Comparison of ENCODE assay signal across 1 cellular context in genomic region chr10:99619851-99620712, GRCh38.
TF ChIP-seq lines count a peak whose summit lies in the region.

Gene SLC25A28, minus strand, starts transcription at chr10:99620439. Its CDS starts 104 bp downstream, at chr10:99620335.

TF ChIP-seq in K562, 482 proteins besides CTCF, POLR2A, EP300 and RAD21 (continued from another document):
- TF ChIP-seq, protein P1, sequence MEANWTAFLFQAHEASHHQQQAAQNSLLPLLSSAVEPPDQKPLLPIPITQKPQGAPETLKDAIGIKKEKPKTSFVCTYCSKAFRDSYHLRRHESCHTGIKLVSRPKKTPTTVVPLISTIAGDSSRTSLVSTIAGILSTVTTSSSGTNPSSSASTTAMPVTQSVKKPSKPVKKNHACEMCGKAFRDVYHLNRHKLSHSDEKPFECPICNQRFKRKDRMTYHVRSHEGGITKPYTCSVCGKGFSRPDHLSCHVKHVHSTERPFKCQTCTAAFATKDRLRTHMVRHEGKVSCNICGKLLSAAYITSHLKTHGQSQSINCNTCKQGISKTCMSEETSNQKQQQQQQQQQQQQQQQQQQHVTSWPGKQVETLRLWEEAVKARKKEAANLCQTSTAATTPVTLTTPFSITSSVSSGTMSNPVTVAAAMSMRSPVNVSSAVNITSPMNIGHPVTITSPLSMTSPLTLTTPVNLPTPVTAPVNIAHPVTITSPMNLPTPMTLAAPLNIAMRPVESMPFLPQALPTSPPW (CRISPR knock-in tag; IDR thresholded peaks at IDR 0.05): peak; percentile 60
- peak; percentile 78 for TF ChIP-seq NFYB (IDR thresholded peaks at IDR 0.05; ENCODE audit: extremely low read depth, insufficient read length)
- TF ChIP-seq MEIS2 (IDR thresholded peaks at IDR 0.05; ENCODE audit: partially characterized antibody): peak; percentile 40
- TF ChIP-seq SP2 (IDR thresholded peaks at IDR 0.05; ENCODE audit: extremely low read depth, low read depth, low read length, poor library complexity, severe bottlenecking): peak; percentile 74
- 0 out of 2 replicates have a peak, but pooled peaks have one; percentile 27 for TF ChIP-seq GABPA (tag; conservative IDR thresholded peaks at IDR 0.05; ENCODE audit: low read depth)
- TF ChIP-seq CREM (IDR thresholded peaks at IDR 0.05; ENCODE audit: low read depth): peak; percentile 80; the same call in 1 of the 2 replicates
- TF ChIP-seq MAFK (IDR thresholded peaks at IDR 0.05; ENCODE audit: low read length): no peak
- peak; percentile 64 for TF ChIP-seq FOXJ2 (tag; IDR thresholded peaks at IDR 0.05)
- peak; percentile 63 for TF ChIP-seq NEUROD1 (IDR thresholded peaks at IDR 0.05; ENCODE audit: borderline replicate concordance, low read depth, low read length, partially characterized antibody)
- no peak for TF ChIP-seq ZBTB8A (IDR thresholded peaks at IDR 0.05; ENCODE audit: partially characterized antibody)
- no peak for TF ChIP-seq EGR1 (conservative IDR thresholded peaks at IDR 0.05)
- TF ChIP-seq ZBTB12 (CRISPR knock-in tag; IDR thresholded peaks at IDR 0.05): peak; percentile 29; the same call in 1 of the 2 replicates
- TF ChIP-seq CHD2 (IDR thresholded peaks at IDR 0.05; ENCODE audit: low read depth, low read length): no peak
- TF ChIP-seq SLC30A9 (CRISPR knock-in tag; IDR thresholded peaks at IDR 0.05): no peak
- peak; percentile 82 for TF ChIP-seq ASH1L (IDR thresholded peaks at IDR 0.05; ENCODE audit: borderline replicate concordance, low read depth, partially characterized antibody)
- peak; percentile 82; the same call in 1 of the 2 replicates for TF ChIP-seq CEBPZ (IDR thresholded peaks at IDR 0.05; ENCODE audit: borderline replicate concordance, low read depth, low read length)
- TF ChIP-seq TAL1 (IDR thresholded peaks at IDR 0.05): no peak
- peak; percentile 50; the same call in 1 of the 2 replicates for TF ChIP-seq ETS1 (conservative IDR thresholded peaks at IDR 0.05; ENCODE audit: control insufficient read depth, low read depth, low read length)
- TF ChIP-seq ARID3A (IDR thresholded peaks at IDR 0.05; ENCODE audit: borderline replicate concordance, low read depth, low read length): 0 out of 2 replicates have a peak, but pooled peaks have one; percentile 39
- TF ChIP-seq FOS (IDR thresholded peaks at IDR 0.05; ENCODE audit: extremely low read depth, insufficient read length): peak; percentile 75
- TF ChIP-seq, protein P2, sequence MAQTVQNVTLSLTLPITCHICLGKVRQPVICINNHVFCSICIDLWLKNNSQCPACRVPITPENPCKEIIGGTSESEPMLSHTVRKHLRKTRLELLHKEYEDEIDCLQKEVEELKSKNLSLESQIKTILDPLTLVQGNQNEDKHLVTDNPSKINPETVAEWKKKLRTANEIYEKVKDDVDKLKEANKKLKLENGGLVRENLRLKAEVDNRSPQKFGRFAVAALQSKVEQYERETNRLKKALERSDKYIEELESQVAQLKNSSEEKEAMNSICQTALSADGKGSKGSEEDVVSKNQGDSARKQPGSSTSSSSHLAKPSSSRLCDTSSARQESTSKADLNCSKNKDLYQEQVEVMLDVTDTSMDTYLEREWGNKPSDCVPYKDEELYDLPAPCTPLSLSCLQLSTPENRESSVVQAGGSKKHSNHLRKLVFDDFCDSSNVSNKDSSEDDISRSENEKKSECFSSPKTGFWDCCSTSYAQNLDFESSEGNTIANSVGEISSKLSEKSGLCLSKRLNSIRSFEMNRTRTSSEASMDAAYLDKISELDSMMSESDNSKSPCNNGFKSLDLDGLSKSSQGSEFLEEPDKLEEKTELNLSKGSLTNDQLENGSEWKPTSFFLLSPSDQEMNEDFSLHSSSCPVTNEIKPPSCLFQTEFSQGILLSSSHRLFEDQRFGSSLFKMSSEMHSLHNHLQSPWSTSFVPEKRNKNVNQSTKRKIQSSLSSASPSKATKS (CRISPR knock-in tag; IDR thresholded peaks at IDR 0.05): no peak
- peak; percentile 66; the same call in 1 of the 2 replicates for TF ChIP-seq NR2C1 (IDR thresholded peaks at IDR 0.05)
- peak; percentile 77 for TF ChIP-seq NR2C1 (tag; IDR thresholded peaks at IDR 0.05)
- peak; percentile 96 for TF ChIP-seq TCF7L2 (IDR thresholded peaks at IDR 0.05; ENCODE audit: low read depth, low read length)
- peak; percentile 81; the same call in 1 of the 2 replicates for TF ChIP-seq MBD2 (IDR thresholded peaks at IDR 0.05; ENCODE audit: borderline replicate concordance, low read depth)
- TF ChIP-seq SAP30 (IDR thresholded peaks at IDR 0.05; ENCODE audit: borderline replicate concordance, insufficient read depth, low read depth, low read length, poor library complexity, severe bottlenecking): peak; percentile 52
- peak; percentile 67 for TF ChIP-seq RFX1 (IDR thresholded peaks at IDR 0.05)
- TF ChIP-seq NFATC3 (IDR thresholded peaks at IDR 0.05): no peak
- TF ChIP-seq NRF1 (conservative IDR thresholded peaks at IDR 0.05 in 1 of 2, IDR thresholded peaks at IDR 0.05 in 1 of 2): no peak
- peak; percentile 83; the same call in 1 of the 2 replicates for TF ChIP-seq SP1 (CRISPR knock-in tag; IDR thresholded peaks at IDR 0.05)
